ENCODE assay signal across 23 cellular contexts in genomic region chr1:201685485-201685884, GRCh38.
"Had no signal": no experiment of that assay in that cellular context is flagged by ENCODE, and none has a peak within 500 bp of the region (broad histone marks: within the 10 kb centered on the region; RNA-seq: fewer than 3 reads in every experiment).

No MANE protein-coding gene starts in this region.

- DNase-seq: activated B cell treated with CpG ODN at 0.5 μM for 24 hours; activated CD4-positive, alpha-beta memory T cell treated with anti-CD3 and anti-CD28 coated beads, Interleukin-2, amount 10 ng/mL, durations not matched to agents 7 days and 5 days; activated CD4-positive, alpha-beta T cell treated with anti-CD3 and anti-CD28 coated beads for 48 hours; activated CD8-positive, alpha-beta memory T cell treated with anti-CD3 and anti-CD28 coated beads, Interleukin-2, amount 10 ng/mL, durations not matched to agents 7 days and 5 days; activated naive CD4-positive, alpha-beta T cell treated with Interleukin-2 at 50 U/mL for 16 hours; activated naive CD8-positive, alpha-beta T cell treated with anti-CD3 and anti-CD28 coated beads, Interleukin-2, amount 10 ng/mL, durations not matched to agents 7 days and 5 days; amygdala; caudate nucleus; dorsolateral prefrontal cortex; immature natural killer cell; kidney glomerular epithelial cell; left ventricle myocardium superior; naive B cell; pancreas; stimulated activated CD4-positive, alpha-beta T cell treated with anti-CD3 and anti-CD28 coated beads, Interleukin-4, amount 100 ng/mL, for 1 hour; stomach; testis; upper lobe of left lung had no signal

- H3K4me1 Mint-ChIP-seq: activated B cell treated with CpG ODN at 0.5 μM for 24 hours; activated CD4-positive, alpha-beta memory T cell treated with anti-CD3 and anti-CD28 coated beads, Interleukin-2, amount 10 ng/mL, durations not matched to agents 7 days and 5 days; activated CD8-positive, alpha-beta memory T cell treated with anti-CD3 and anti-CD28 coated beads, Interleukin-2, amount 10 ng/mL, durations not matched to agents 7 days and 5 days; activated naive CD8-positive, alpha-beta T cell treated with anti-CD3 and anti-CD28 coated beads, Interleukin-2, amount 10 ng/mL, durations not matched to agents 7 days and 5 days; immature natural killer cell; naive B cell; stimulated activated effector memory CD8-positive, alpha-beta T cell treated with anti-CD3 and anti-CD28 coated beads, Interleukin-12 subunit alpha, Interleukin-12 subunit beta, amount 100 ng/mL, for 72 hours had no signal

- H3K27ac Mint-ChIP-seq: activated B cell treated with CpG ODN at 0.5 μM for 24 hours; activated CD4-positive, alpha-beta memory T cell treated with anti-CD3 and anti-CD28 coated beads, Interleukin-2, amount 10 ng/mL, durations not matched to agents 7 days and 5 days; activated CD8-positive, alpha-beta memory T cell treated with anti-CD3 and anti-CD28 coated beads, Interleukin-2, amount 10 ng/mL, durations not matched to agents 7 days and 5 days; activated naive CD8-positive, alpha-beta T cell treated with anti-CD3 and anti-CD28 coated beads, Interleukin-2, amount 10 ng/mL, durations not matched to agents 7 days and 5 days; activated T-helper 2 cell treated with anti-CD3 and anti-CD28 coated beads, Interferon-gamma antibody, Interleukin-2, Interleukin-4, amounts not matched to agents 10 μg/mL and 5 μg/mL and 100 μg/mL, durations not matched to agents 14 hours and 24 hours and 36 hours; immature natural killer cell; stimulated activated effector memory CD8-positive, alpha-beta T cell treated with anti-CD3 and anti-CD28 coated beads, Interleukin-12 subunit alpha, Interleukin-12 subunit beta, amount 100 ng/mL, for 72 hours; T-helper 2 cell treated with Interferon-gamma antibody and Interleukin-4, amounts not matched to agents 5 μg/mL and 100 μg/mL, for 36 hours had no signal

- H3K36me3 Mint-ChIP-seq: activated CD8-positive, alpha-beta memory T cell treated with anti-CD3 and anti-CD28 coated beads, Interleukin-2, amount 10 ng/mL, durations not matched to agents 7 days and 5 days; immature natural killer cell; naive B cell; stimulated activated effector memory CD8-positive, alpha-beta T cell treated with anti-CD3 and anti-CD28 coated beads, Interleukin-12 subunit alpha, Interleukin-12 subunit beta, amount 100 ng/mL, for 72 hours had no signal

- H3K4me3 Mint-ChIP-seq: activated B cell treated with CpG ODN at 0.5 μM for 24 hours; activated CD4-positive, alpha-beta memory T cell treated with anti-CD3 and anti-CD28 coated beads, Interleukin-2, amount 10 ng/mL, durations not matched to agents 7 days and 5 days; activated CD8-positive, alpha-beta memory T cell treated with anti-CD3 and anti-CD28 coated beads, Interleukin-2, amount 10 ng/mL, durations not matched to agents 7 days and 5 days; activated naive CD8-positive, alpha-beta T cell treated with anti-CD3 and anti-CD28 coated beads, Interleukin-2, amount 10 ng/mL, durations not matched to agents 7 days and 5 days; immature natural killer cell; naive B cell; stimulated activated effector memory CD8-positive, alpha-beta T cell treated with anti-CD3 and anti-CD28 coated beads, Interleukin-12 subunit alpha, Interleukin-12 subunit beta, amount 100 ng/mL, for 72 hours; T-helper 2 cell treated with Interferon-gamma antibody and Interleukin-4, amounts not matched to agents 5 μg/mL and 100 μg/mL, for 36 hours had no signal

- ATAC-seq: activated CD8-positive, alpha-beta memory T cell treated with anti-CD3 and anti-CD28 coated beads, Interleukin-2, amount 10 ng/mL, durations not matched to agents 7 days and 5 days; left ventricle myocardium superior; mucosa of descending colon; pancreas; sciatic nerve; stimulated activated effector memory CD8-positive, alpha-beta T cell treated with anti-CD3 and anti-CD28 coated beads, Interleukin-12 subunit alpha, Interleukin-12 subunit beta, amount 100 ng/mL, for 72 hours had no signal

- H3K9me3 Mint-ChIP-seq: activated B cell treated with CpG ODN at 0.5 μM for 24 hours; activated naive CD8-positive, alpha-beta T cell treated with anti-CD3 and anti-CD28 coated beads, Interleukin-2, amount 10 ng/mL, durations not matched to agents 7 days and 5 days; activated T-helper 2 cell treated with anti-CD3 and anti-CD28 coated beads, Interferon-gamma antibody, Interleukin-2, Interleukin-4, amounts not matched to agents 10 μg/mL and 5 μg/mL and 100 μg/mL, durations not matched to agents 14 hours and 24 hours and 36 hours; immature natural killer cell; stimulated activated effector memory CD8-positive, alpha-beta T cell treated with anti-CD3 and anti-CD28 coated beads, Interleukin-12 subunit alpha, Interleukin-12 subunit beta, amount 100 ng/mL, for 72 hours; T-helper 2 cell treated with Interferon-gamma antibody and Interleukin-4, amounts not matched to agents 5 μg/mL and 100 μg/mL, for 36 hours had no signal
